In the genomic region with DNA sequence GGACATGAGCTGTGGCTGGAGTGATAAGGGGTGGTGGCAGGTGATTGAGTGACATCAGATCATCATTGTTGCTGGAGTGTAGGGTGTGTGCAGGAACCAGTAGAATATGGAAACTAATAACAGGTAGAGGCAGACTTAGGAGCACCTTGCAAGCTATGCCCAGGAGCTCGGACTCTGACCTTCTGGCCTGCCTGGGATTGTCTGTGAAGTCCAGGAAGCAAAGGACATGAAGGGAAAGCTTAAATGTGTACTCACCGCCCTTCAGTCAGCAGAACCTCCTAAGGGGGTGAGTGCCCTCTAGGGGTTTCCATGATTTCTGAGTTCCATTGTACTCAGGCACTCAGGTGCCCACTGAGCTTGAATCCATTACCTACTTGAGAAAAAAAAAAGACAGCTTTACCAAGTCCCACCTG, we compare ENCODE assay signal across 8 cellular contexts.
DNase-seq lines count a peak whose midpoint lies in the region; ATAC-seq, FAIRE-seq and TF ChIP-seq lines count a peak whose summit lies in the region.

No MANE protein-coding gene starts in this region.

- peaks cover 13% of the 10 kb centered on the region for H3K4me1 Mint-ChIP-seq in mesothelial cell of epicardium

- no peaks in the 10 kb centered on the region for H3K27me3 Mint-ChIP-seq in mesothelial cell of epicardium (ENCODE audit: low read depth)

- DNase-seq in DMS79 treated with DMSO at 0.1 percent for 48 hours (lab: John Stamatoyannopoulos, UW): peak; percentile 48
- peak; percentile 48 for DNase-seq in NCI-H2029 (lab: John Stamatoyannopoulos, UW)
- peak; percentile 71 to 72 for DNase-seq in cardiac fibroblast (ENCODE audit: low read depth in 2 of 2)
- peak; percentile 52 for DNase-seq in medulla oblongata (ENCODE audit: extremely low spot score)
- no peak for DNase-seq in mesothelial cell of epicardium (ENCODE audit: low spot score in 2 of 2, unreplicated experiment in 2 of 2)
- no peak for DNase-seq in SK-N-DZ (ENCODE audit: low spot score)
- DNase-seq in frontal cortex (ENCODE audit: low spot score in 2 of 2): no peak

- no peaks in the 10 kb centered on the region for H3K9me3 Mint-ChIP-seq in mesothelial cell of epicardium

- TF ChIP-seq CTCF in cardiac fibroblast (IDR thresholded peaks at IDR 0.05; ENCODE audit: low read depth, low read length): peak; percentile 40
- no peak for TF ChIP-seq CTCF in mesothelial cell of epicardium (IDR thresholded peaks at IDR 0.05; ENCODE audit: unreplicated experiment)

- H3K4me3 Mint-ChIP-seq in mesothelial cell of epicardium: no peak overlapping the region

- no peak for FAIRE-seq in frontal cortex (lab: Jason Lieb, UNC)

- peaks cover 4% of the 10 kb centered on the region for H3K36me3 Mint-ChIP-seq in mesothelial cell of epicardium

- H3K27ac Mint-ChIP-seq in mesothelial cell of epicardium: no peak overlapping the region

- H3K4me3 ChIP-seq in cardiac fibroblast (replicated peaks in 1 of 2; ENCODE audit: low read depth in 2 of 2, low read length in 2 of 2): no peak overlapping the region

- no peak for ATAC-seq in HG03175 (IDR thresholded peaks at IDR 0.05; ENCODE audit: unreplicated experiment)

Comparison
In these comparisons a context has a peak if more than half of its experiments do, and no peak if none do; other contexts are left out.
1. DNase-seq: peak in DMS79 treated with DMSO at 0.1 percent for 48 hours (single experiment), NCI-H2029 (single experiment), cardiac fibroblast (2 of 2) and medulla oblongata (single experiment); none in mesothelial cell of epicardium (0 of 2), SK-N-DZ (single experiment) and frontal cortex (0 of 2).